In the genomic region with DNA sequence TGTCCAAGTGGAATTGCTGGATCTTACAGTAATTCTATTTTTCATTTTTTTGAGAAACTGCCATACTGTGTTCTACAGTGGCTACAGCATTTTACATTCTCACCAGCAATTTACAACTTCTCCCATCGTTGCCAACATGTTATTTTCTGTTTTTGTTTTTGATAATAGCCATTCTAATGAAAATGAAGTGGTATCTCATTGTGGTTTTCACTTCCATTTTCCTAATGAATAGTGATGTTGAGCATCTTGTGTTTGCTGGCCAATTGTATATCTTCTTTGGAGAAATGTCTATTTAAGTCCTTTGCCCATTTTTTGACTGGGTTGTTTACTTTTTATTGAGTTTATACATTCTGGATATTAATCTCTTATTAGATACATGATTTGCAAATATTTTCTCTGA, we compare ENCODE assay signal across 19 cellular contexts. TPM values are rescaled to one million over a fixed set of nuclear protein-coding genes. Genes with fewer than 3 reads are reported as not detected.
DNase-seq lines count a peak whose midpoint lies in the region; ATAC-seq, FAIRE-seq and TF ChIP-seq lines count a peak whose summit lies in the region.
"Had no signal": no experiment of that assay in that cellular context is flagged by ENCODE, and none has a peak within 500 bp of the region (broad histone marks: within the 10 kb centered on the region; RNA-seq: fewer than 3 reads in every experiment).

No MANE protein-coding gene starts in this region.

- H3K4me1 ChIP-seq in mammary epithelial cell (ENCODE audit: insufficient read depth, low read length), result no peaks in the 10 kb centered on the region
- H3K4me1 ChIP-seq in OCI-LY1 (ENCODE audit: insufficient read depth, low read length, severe bottlenecking), result no peaks in the 10 kb centered on the region

- TF ChIP-seq CTCF in mammary epithelial cell (conservative IDR thresholded peaks at IDR 0.05 in 1 of 2, IDR thresholded peaks at IDR 0.05 in 1 of 2; ENCODE audit: extremely low read depth in 1 of 2, insufficient read depth in 1 of 2, low read depth in 1 of 2, low read length in 2 of 2) (no peak), MCF 10A (IDR thresholded peaks at IDR 0.05; ENCODE audit: unreplicated experiment) (no peak), OCI-LY1 (IDR thresholded peaks at IDR 0.05; ENCODE audit: low read length) (no peak), endothelial cell (IDR thresholded peaks at IDR 0.05; ENCODE audit: unreplicated experiment) (no peak)

- H3K4me1 Mint-ChIP-seq in MCF 10A (ENCODE audit: insufficient read depth, unreplicated experiment) (peaks cover 7% of the 10 kb centered on the region), endothelial cell (ENCODE audit: unreplicated experiment) (no peaks in the 10 kb centered on the region)
- H3K4me1 Mint-ChIP-seq in natural killer cell treated with Interleukin-12 subunit alpha and Interleukin-12 subunit beta and Interleukin-15 and Interleukin-18, amount 100 ng/mL, for 72 hours (ENCODE audit: low read depth in 2 of 2), result peaks cover 32 to 44% of the 10 kb centered on the region in 2 donors

- no peak overlapping the region for H3K4me3 ChIP-seq in mammary epithelial cell (replicated peaks in 1 of 3; ENCODE audit: insufficient read depth in 1 of 3, low read depth in 2 of 3, low read length in 3 of 3)
- no peak overlapping the region for H3K4me3 ChIP-seq in OCI-LY1 (ENCODE audit: low read depth, low read length, poor library complexity, severe bottlenecking)
- H3K4me3 ChIP-seq: HAP-1 had no signal

- FAIRE-seq in HTR-8/SVneo (lab: Jason Lieb, UNC), result no peak
- FAIRE-seq: D721Med, H1 had no signal

- ATAC-seq in natural killer cell treated with Interleukin-12 subunit alpha and Interleukin-12 subunit beta and Interleukin-15 and Interleukin-18, amount 100 ng/mL, for 72 hours, result no peak
- ATAC-seq: CD8-positive, alpha-beta T cell had no signal

- POLR2A ChIA-PET in MCF 10A (lab: Yijun Ruan, JAX), result no interaction called here

- H3K27ac Mint-ChIP-seq in MCF 10A (ENCODE audit: low read depth, unreplicated experiment) (no peak overlapping the region), endothelial cell (ENCODE audit: unreplicated experiment) (no peak overlapping the region)
- peak overlapping the region; percentile 4 to 6 for H3K27ac Mint-ChIP-seq in natural killer cell treated with Interleukin-12 subunit alpha and Interleukin-12 subunit beta and Interleukin-15 and Interleukin-18, amount 100 ng/mL, for 72 hours
- H3K27ac Mint-ChIP-seq: CD8-positive, alpha-beta T cell had no signal

- H3K4me3 Mint-ChIP-seq in MCF 10A (ENCODE audit: unreplicated experiment) (no peak overlapping the region), endothelial cell (ENCODE audit: unreplicated experiment) (no peak overlapping the region)
- no peak overlapping the region for H3K4me3 Mint-ChIP-seq in natural killer cell treated with Interleukin-12 subunit alpha and Interleukin-12 subunit beta and Interleukin-15 and Interleukin-18, amount 100 ng/mL, for 72 hours
- H3K4me3 Mint-ChIP-seq: CD14-positive monocyte; CD8-positive, alpha-beta T cell had no signal

- H3F3A ChIP-seq in OCI-LY1 (ENCODE audit: insufficient read depth, low read length), result peaks cover 6% of the 10 kb centered on the region; the same call in 1 of the 2 replicates

- H2AFZ ChIP-seq in mammary epithelial cell (ENCODE audit: low read depth, low read length), result no peak overlapping the region
- H2AFZ ChIP-seq in OCI-LY1 (ENCODE audit: low read length), result no peak overlapping the region

- WGBS in mammary epithelial cell (ENCODE audit: low coverage, missing lambda C conversion rate), result 100% methylated on average over 1 of the region's 1 CpG

- H3K9me3 ChIP-seq in mammary epithelial cell (replicated peaks; ENCODE audit: insufficient read depth, low read length) (no peaks in the 10 kb centered on the region), OCI-LY1 (ENCODE audit: low read length) (no peaks in the 10 kb centered on the region)
- H3K9me3 ChIP-seq: HAP-1 had no signal

- DNase-seq in mammary epithelial cell (no peak), MCF 10A (ENCODE audit: unreplicated experiment) (no peak), HTR-8/SVneo (ENCODE audit: insufficient read length, low spot score) (no peak), cortex of kidney (lab: John Stamatoyannopoulos, UW) (no peak), endothelial cell (ENCODE audit: low spot score) (no peak)
- no peak for DNase-seq in natural killer cell treated with Interleukin-12 subunit alpha and Interleukin-12 subunit beta and Interleukin-15 and Interleukin-18, amount 100 ng/mL, for 72 hours (ENCODE audit: low spot score)
- DNase-seq: CD8-positive, alpha-beta T cell; COR-L47; DMS153; DND-41; GDM1; IMR-90 had no signal

- no peak overlapping the region for H3K4me2 ChIP-seq in mammary epithelial cell (ENCODE audit: insufficient read depth, low read depth, low read length)
- H3K4me2 ChIP-seq in OCI-LY1 (ENCODE audit: low read length), result no peak overlapping the region
- H3K4me2 ChIP-seq: KMS-11 had no signal

- no peak overlapping the region for H3K27ac ChIP-seq in mammary epithelial cell (ENCODE audit: insufficient read depth, low read depth, low read length)
- H3K27ac ChIP-seq in OCI-LY1 (ENCODE audit: low read depth, low read length, poor library complexity, severe bottlenecking), result peak overlapping the region; percentile 19
- H3K27ac ChIP-seq: 22Rv1, KMS-11 had no signal

- in situ Hi-C loops in mammary epithelial cell (cut with MboI; ENCODE audit: low sequenced_read_pairs in 2 of 2), result no loop called here

- H4K20me1 ChIP-seq in mammary epithelial cell (ENCODE audit: insufficient read depth, low read length) (no peaks in the 10 kb centered on the region), OCI-LY1 (ENCODE audit: insufficient read depth, low read length) (no peaks in the 10 kb centered on the region)

- dilution Hi-C loops in mammary epithelial cell (cut with HindIII; ENCODE audit: low sequenced_read_pairs), result no loop called here

- BruUV-seq in mammary epithelial cell (replicated peaks; lab: Mats Ljungman, UMichigan), result TSS peak; percentile 2
- no TSS peak for BruUV-seq in MCF 10A (replicated peaks; lab: Mats Ljungman, UMichigan)

- no peaks in the 10 kb centered on the region for H3K27me3 ChIP-seq in mammary epithelial cell (ENCODE audit: insufficient read depth, low read length)
- no peaks in the 10 kb centered on the region for H3K27me3 ChIP-seq in OCI-LY1 (ENCODE audit: insufficient read depth, low read length)

- H3K27me3 Mint-ChIP-seq in MCF 10A (ENCODE audit: insufficient read depth, unreplicated experiment) (no peaks in the 10 kb centered on the region), endothelial cell (ENCODE audit: unreplicated experiment) (no peaks in the 10 kb centered on the region)
- no peaks in the 10 kb centered on the region for H3K27me3 Mint-ChIP-seq in natural killer cell treated with Interleukin-12 subunit alpha and Interleukin-12 subunit beta and Interleukin-15 and Interleukin-18, amount 100 ng/mL, for 72 hours

- intact Hi-C loops in mammary epithelial cell (cut with micrococcal nuclease) (no loop called here), MCF 10A (cut with micrococcal nuclease) (no loop called here)

- H3K9me2 ChIP-seq in OCI-LY1 (ENCODE audit: low read depth, low read length), result no peaks in the 10 kb centered on the region

- peaks cover 69% of the 10 kb centered on the region for H3K79me2 ChIP-seq in mammary epithelial cell (ENCODE audit: insufficient read depth, low read length)
- H3K79me2 ChIP-seq in OCI-LY1 (ENCODE audit: insufficient read depth, low read length), result peaks cover 23% of the 10 kb centered on the region

- peaks cover 18% of the 10 kb centered on the region for H3K36me3 Mint-ChIP-seq in MCF 10A (ENCODE audit: insufficient read depth, unreplicated experiment)
- H3K36me3 Mint-ChIP-seq in natural killer cell treated with Interleukin-12 subunit alpha and Interleukin-12 subunit beta and Interleukin-15 and Interleukin-18, amount 100 ng/mL, for 72 hours, result peaks cover 32% of the 10 kb centered on the region
- H3K36me3 Mint-ChIP-seq in endothelial cell (ENCODE audit: low read depth, unreplicated experiment), result peaks cover 4% of the 10 kb centered on the region

- H3K36me3 ChIP-seq in mammary epithelial cell (ENCODE audit: insufficient read depth, low read length) (peaks cover 12% of the 10 kb centered on the region), OCI-LY1 (ENCODE audit: insufficient read depth, low read length) (peaks cover 87% of the 10 kb centered on the region)

- H3K9me3 Mint-ChIP-seq in MCF 10A (ENCODE audit: unreplicated experiment) (no peaks in the 10 kb centered on the region), endothelial cell (ENCODE audit: unreplicated experiment) (no peaks in the 10 kb centered on the region)
- no peaks in the 10 kb centered on the region for H3K9me3 Mint-ChIP-seq in natural killer cell treated with Interleukin-12 subunit alpha and Interleukin-12 subunit beta and Interleukin-15 and Interleukin-18, amount 100 ng/mL, for 72 hours
- H3K9me3 Mint-ChIP-seq: CD14-positive monocyte had no signal

- CTCF ChIA-PET in mammary epithelial cell (lab: Charles Lee; ENCODE audit: low non-redundant PET), result no interaction called here
- CTCF ChIA-PET in MCF 10A (lab: Yijun Ruan, JAX), result no interaction called here

- H3K9ac ChIP-seq in mammary epithelial cell (ENCODE audit: insufficient read depth, low read length) (no peak overlapping the region), OCI-LY1 (ENCODE audit: low read length) (no peak overlapping the region)
- H3K9ac ChIP-seq: KMS-11 had no signal

RNA-seq across cellular contexts. Expression of gene KCNRG, which starts 38.6 kb away (rescaled TPM):
- total RNA-seq in mammary epithelial cell, result 1 to 10 TPM in 1 of 2 donors, under 1 TPM in 1; 0.75 to 1.7 TPM
- polyA plus RNA-seq in mammary epithelial cell, result 0.70 TPM
- not detected for polyA minus RNA-seq in mammary epithelial cell
- 0.28 and 0.49 TPM in 2 replicates for total RNA-seq in MCF 10A (2022)
- under 1 TPM in 1 of 2 donors, not detected in 1; 0.67 TPM for total RNA-seq in natural killer cell treated with Interleukin-12 subunit alpha and Interleukin-12 subunit beta and Interleukin-15 and Interleukin-18, amount 100 ng/mL, for 72 hours
- 0.69 TPM for total RNA-seq in endothelial cell (ENCODE audit: unreplicated experiment)

RNA-seq across cellular contexts. Expression of gene TRIM13, which starts 57.0 kb away (rescaled TPM):
- total RNA-seq in mammary epithelial cell (10 to 100 TPM; 17.9 to 21.0 TPM), MCF 10A (2022) (17.5 and 19.0 TPM in 2 replicates), endothelial cell (ENCODE audit: unreplicated experiment) (34.9 TPM)
- 10.2 TPM for polyA plus RNA-seq in mammary epithelial cell
- 16.5 TPM for polyA minus RNA-seq in mammary epithelial cell
- 10 to 100 TPM; 13.8 to 15.9 TPM for total RNA-seq in natural killer cell treated with Interleukin-12 subunit alpha and Interleukin-12 subunit beta and Interleukin-15 and Interleukin-18, amount 100 ng/mL, for 72 hours

Comparison
In these comparisons a context has a peak if more than half of its experiments do, and no peak if none do; other contexts are left out.
1. H3K27ac Mint-ChIP-seq: peak in natural killer cell treated with Interleukin-12 subunit alpha and Interleukin-12 subunit beta and Interleukin-15 and Interleukin-18, amount 100 ng/mL, for 72 hours (2 of 2); none in MCF 10A (single experiment) and endothelial cell (single experiment).